24 cellular contexts compared by ENCODE assay signal in the genomic region with DNA sequence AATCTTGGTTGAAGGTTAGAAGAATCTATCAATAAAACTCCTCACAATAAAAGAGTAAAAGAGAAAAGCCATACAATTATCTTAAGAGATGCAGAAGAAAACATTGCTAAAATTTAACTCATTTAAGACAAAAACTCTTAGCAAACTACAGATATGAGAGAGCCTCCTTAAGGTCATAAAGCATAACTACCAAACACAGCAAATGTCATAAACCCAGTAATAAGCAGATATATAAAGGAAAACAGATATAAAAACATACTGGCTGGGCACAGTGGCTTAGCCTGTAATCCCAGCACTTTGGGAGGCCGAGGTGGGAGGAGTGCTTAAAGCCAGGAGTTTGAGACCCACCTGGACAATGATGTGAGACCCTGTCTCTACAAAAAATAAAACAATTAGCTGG.
DNase-seq lines count a peak whose midpoint lies in the region; ATAC-seq and TF ChIP-seq lines count a peak whose summit lies in the region.
"Had no signal": no experiment of that assay in that cellular context is flagged by ENCODE, and none has a peak within 500 bp of the region (broad histone marks: within the 10 kb centered on the region; RNA-seq: fewer than 3 reads in every experiment).

No MANE protein-coding gene starts in this region.

- H3K4me3 Mint-ChIP-seq in nephron progenitor cell = no peak overlapping the region
- H3K4me3 Mint-ChIP-seq: CD14-positive monocyte; CD4-positive, alpha-beta T cell; CD8-positive, alpha-beta memory T cell had no signal

- H3K36me3 Mint-ChIP-seq in nephron progenitor cell (ENCODE audit: low read depth) = peaks cover 50% of the 10 kb centered on the region
- H3K36me3 Mint-ChIP-seq: CD14-positive monocyte; CD8-positive, alpha-beta memory T cell had no signal

- TF ChIP-seq CTCF in LNCaP clone FGC (IDR thresholded peaks at IDR 0.05; ENCODE audit: control insufficient read depth, extremely low read depth, insufficient read depth) = 0 out of 2 replicates have a peak, but pooled peaks have one; percentile 7
- TF ChIP-seq CTCF in choroid plexus epithelial cell (conservative IDR thresholded peaks at IDR 0.05; ENCODE audit: low read depth, low read length) = no peak
- no peak for TF ChIP-seq CTCF in fibroblast of villous mesenchyme (IDR thresholded peaks at IDR 0.05; ENCODE audit: insufficient read depth, low read depth, low read length)
- TF ChIP-seq CTCF in nephron progenitor cell (IDR thresholded peaks at IDR 0.05) = no peak

- no peak for DNase-seq in LNCaP clone FGC (ENCODE audit: low read depth)
- DNase-seq in choroid plexus epithelial cell (ENCODE audit: low read depth) = peak; percentile 12
- peak; percentile 11 for DNase-seq in fibroblast of villous mesenchyme (ENCODE audit: low read depth)
- no peak for DNase-seq in nephron progenitor cell
- DNase-seq in LoVo (ENCODE audit: low spot score) = no peak
- DNase-seq: 8988T; ACHN; AML-193; BE2C; CD4-positive, alpha-beta T cell; CD8-positive, alpha-beta memory T cell; DMS 273 treated with DMSO at 0.1 percent for 48 hours; DMS79; EL; GDM1; GM23248; H7; HCEC 1CT had no signal

- H3K9me3 Mint-ChIP-seq in nephron progenitor cell = peaks cover 17% of the 10 kb centered on the region
- H3K9me3 Mint-ChIP-seq: CD14-positive monocyte; CD4-positive, alpha-beta T cell had no signal

- no peak overlapping the region for H3K4me3 ChIP-seq in LNCaP clone FGC (ENCODE audit: low read depth, low read length)
- H3K4me3 ChIP-seq in choroid plexus epithelial cell (ENCODE audit: low read depth, low read length) = no peak overlapping the region
- no peak overlapping the region for H3K4me3 ChIP-seq in fibroblast of villous mesenchyme (ENCODE audit: low read depth, low read length)
- H3K4me3 ChIP-seq: A549; BLaER1 treated with 17β-estradiol and CSF1 and Interleukin-3, amounts not matched to agents 10 nM and 100 nM; GM12878; GM23248 had no signal

- ATAC-seq in HG03175 (IDR thresholded peaks at IDR 0.05; ENCODE audit: unreplicated experiment) (no peak), GM18907 (IDR thresholded peaks at IDR 0.05; ENCODE audit: unreplicated experiment) (no peak)
- ATAC-seq: A549, GM12878 had no signal

- H3K27ac Mint-ChIP-seq in nephron progenitor cell = peak overlapping the region; percentile 12
- H3K27ac Mint-ChIP-seq: CD4-positive, alpha-beta T cell had no signal

- peaks cover 5% of the 10 kb centered on the region for H3K4me1 Mint-ChIP-seq in nephron progenitor cell
- H3K4me1 Mint-ChIP-seq: CD8-positive, alpha-beta memory T cell had no signal

- no peaks in the 10 kb centered on the region for H3K27me3 Mint-ChIP-seq in nephron progenitor cell (ENCODE audit: low read depth, poor library complexity)
- H3K27me3 Mint-ChIP-seq: CD4-positive, alpha-beta T cell had no signal

Comparison
In these comparisons a context has a peak if more than half of its experiments do, and no peak if none do; other contexts are left out.
1. DNase-seq: peak in choroid plexus epithelial cell (single experiment) and fibroblast of villous mesenchyme (single experiment); none in LNCaP clone FGC (single experiment), nephron progenitor cell (single experiment) and LoVo (single experiment).